Comparison of ENCODE assay signal across 8 cellular contexts in the genomic region with DNA sequence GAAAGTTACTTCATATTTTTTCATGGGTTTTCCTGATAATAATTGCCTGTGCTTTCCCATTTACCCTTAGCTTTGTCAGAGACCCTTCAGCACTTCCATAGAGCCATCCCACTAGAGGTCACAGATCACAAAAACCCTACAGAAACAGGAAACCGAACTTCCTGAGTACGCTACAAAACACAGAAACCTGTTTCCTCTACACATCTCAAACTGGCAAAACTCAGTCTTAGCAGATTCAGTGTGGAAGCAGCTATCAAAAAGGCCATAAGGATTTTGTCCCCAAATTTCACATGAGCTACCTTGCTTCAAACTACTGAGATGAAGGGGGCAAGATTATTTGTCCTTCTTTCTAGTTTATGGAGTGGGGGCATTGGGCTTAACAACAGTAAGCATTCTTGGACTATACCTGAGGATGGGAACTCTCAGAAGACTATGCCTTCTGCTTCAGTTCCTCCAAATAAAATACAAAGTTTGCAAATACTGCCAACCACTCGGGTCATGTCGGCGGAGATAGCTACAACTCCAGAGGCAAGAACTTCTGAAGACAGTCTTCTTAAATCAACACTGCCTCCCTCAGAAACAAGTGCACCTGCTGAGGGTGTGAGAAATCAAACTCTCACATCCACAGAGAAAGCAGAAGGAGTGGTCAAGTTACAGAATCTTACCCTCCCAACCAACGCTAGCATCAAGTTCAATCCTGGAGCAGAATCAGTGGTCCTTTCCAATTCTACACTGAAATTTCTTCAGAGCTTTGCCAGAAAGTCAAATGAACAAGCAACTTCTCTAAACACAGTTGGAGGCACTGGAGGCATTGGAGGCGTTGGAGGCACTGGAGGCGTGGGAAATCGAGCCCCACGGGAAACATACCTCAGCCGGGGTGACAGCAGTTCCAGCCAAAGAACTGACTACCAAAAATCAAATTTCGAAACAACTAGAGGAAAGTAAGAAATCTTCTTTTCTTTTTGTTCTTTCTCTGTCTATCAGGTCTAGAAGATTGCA. TPM values are rescaled to one million over a fixed set of nuclear protein-coding genes. Genes with fewer than 3 reads are reported as not detected.
A peak's percentile ranks its signal among the peaks of the same experiment; 100 is the strongest.
DNase-seq lines count a peak whose midpoint lies in the region; ATAC-seq lines count a peak whose summit lies in the region.

A gene with protein sequence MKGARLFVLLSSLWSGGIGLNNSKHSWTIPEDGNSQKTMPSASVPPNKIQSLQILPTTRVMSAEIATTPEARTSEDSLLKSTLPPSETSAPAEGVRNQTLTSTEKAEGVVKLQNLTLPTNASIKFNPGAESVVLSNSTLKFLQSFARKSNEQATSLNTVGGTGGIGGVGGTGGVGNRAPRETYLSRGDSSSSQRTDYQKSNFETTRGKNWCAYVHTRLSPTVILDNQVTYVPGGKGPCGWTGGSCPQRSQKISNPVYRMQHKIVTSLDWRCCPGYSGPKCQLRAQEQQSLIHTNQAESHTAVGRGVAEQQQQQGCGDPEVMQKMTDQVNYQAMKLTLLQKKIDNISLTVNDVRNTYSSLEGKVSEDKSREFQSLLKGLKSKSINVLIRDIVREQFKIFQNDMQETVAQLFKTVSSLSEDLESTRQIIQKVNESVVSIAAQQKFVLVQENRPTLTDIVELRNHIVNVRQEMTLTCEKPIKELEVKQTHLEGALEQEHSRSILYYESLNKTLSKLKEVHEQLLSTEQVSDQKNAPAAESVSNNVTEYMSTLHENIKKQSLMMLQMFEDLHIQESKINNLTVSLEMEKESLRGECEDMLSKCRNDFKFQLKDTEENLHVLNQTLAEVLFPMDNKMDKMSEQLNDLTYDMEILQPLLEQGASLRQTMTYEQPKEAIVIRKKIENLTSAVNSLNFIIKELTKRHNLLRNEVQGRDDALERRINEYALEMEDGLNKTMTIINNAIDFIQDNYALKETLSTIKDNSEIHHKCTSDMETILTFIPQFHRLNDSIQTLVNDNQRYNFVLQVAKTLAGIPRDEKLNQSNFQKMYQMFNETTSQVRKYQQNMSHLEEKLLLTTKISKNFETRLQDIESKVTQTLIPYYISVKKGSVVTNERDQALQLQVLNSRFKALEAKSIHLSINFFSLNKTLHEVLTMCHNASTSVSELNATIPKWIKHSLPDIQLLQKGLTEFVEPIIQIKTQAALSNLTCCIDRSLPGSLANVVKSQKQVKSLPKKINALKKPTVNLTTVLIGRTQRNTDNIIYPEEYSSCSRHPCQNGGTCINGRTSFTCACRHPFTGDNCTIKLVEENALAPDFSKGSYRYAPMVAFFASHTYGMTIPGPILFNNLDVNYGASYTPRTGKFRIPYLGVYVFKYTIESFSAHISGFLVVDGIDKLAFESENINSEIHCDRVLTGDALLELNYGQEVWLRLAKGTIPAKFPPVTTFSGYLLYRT (plus strand): TSS at position 201 of the 999 bp plus-strand sequence. CDS start 118 bp downstream, at position 319.

- ATAC-seq in HG03108 (IDR thresholded peaks at IDR 0.05; ENCODE audit: unreplicated experiment): peak; percentile 49
- no peak for ATAC-seq in central memory CD8-positive, alpha-beta T cell (replicated peaks; ENCODE audit: extremely low read depth, poor library complexity, severe bottlenecking)

- peak within 1 kb of the TSS; percentile 65 for H3K4me3 Mint-ChIP-seq in activated naive CD4-positive, alpha-beta T cell treated with anti-CD3 and anti-CD28 coated beads, Interleukin-2, amount 50 U/mL, for 24 hours
- peak within 1 kb of the TSS; percentile 51 for H3K4me3 Mint-ChIP-seq in central memory CD8-positive, alpha-beta T cell

- H3K27ac Mint-ChIP-seq in activated naive CD4-positive, alpha-beta T cell treated with anti-CD3 and anti-CD28 coated beads, Interleukin-2, amount 50 U/mL, for 24 hours: peak within 1 kb of the TSS; percentile 30
- peak within 1 kb of the TSS; percentile 25 for H3K27ac Mint-ChIP-seq in central memory CD8-positive, alpha-beta T cell (ENCODE audit: low read depth)

- no peaks in the 10 kb centered on the region for H3K27me3 Mint-ChIP-seq in activated naive CD4-positive, alpha-beta T cell treated with anti-CD3 and anti-CD28 coated beads, Interleukin-2, amount 50 U/mL, for 24 hours
- H3K27me3 Mint-ChIP-seq in central memory CD8-positive, alpha-beta T cell: peaks cover 21% of the 10 kb centered on the region

- H3K36me3 Mint-ChIP-seq in activated naive CD4-positive, alpha-beta T cell treated with anti-CD3 and anti-CD28 coated beads, Interleukin-2, amount 50 U/mL, for 24 hours: no peaks in the 10 kb centered on the region
- no peaks in the 10 kb centered on the region for H3K36me3 Mint-ChIP-seq in central memory CD8-positive, alpha-beta T cell (ENCODE audit: insufficient read depth)

- H3K4me1 Mint-ChIP-seq in activated naive CD4-positive, alpha-beta T cell treated with anti-CD3 and anti-CD28 coated beads, Interleukin-2, amount 50 U/mL, for 24 hours: peaks cover 26% of the 10 kb centered on the region
- H3K4me1 Mint-ChIP-seq in central memory CD8-positive, alpha-beta T cell: peaks cover 12% of the 10 kb centered on the region

- no peaks in the 10 kb centered on the region for H3K9me3 Mint-ChIP-seq in activated naive CD4-positive, alpha-beta T cell treated with anti-CD3 and anti-CD28 coated beads, Interleukin-2, amount 50 U/mL, for 24 hours
- H3K9me3 Mint-ChIP-seq in central memory CD8-positive, alpha-beta T cell: no peaks in the 10 kb centered on the region

- DNase-seq in activated naive CD4-positive, alpha-beta T cell (lab: John Stamatoyannopoulos, UW): no peak
- DNase-seq in central memory CD8-positive, alpha-beta T cell (ENCODE audit: low spot score in 2 of 2): no peak
- DNase-seq in ureter (ENCODE audit: low spot score): no peak
- no peak for DNase-seq in NCI-H1417 treated with DMSO at 0.1 percent for 48 hours (lab: John Stamatoyannopoulos, UW)
- no peak for DNase-seq in islet precursor cell
- no peak for DNase-seq in DMS153 treated with DMSO at 0.1 percent for 48 hours (lab: John Stamatoyannopoulos, UW; ENCODE audit: unreplicated experiment)

RNA-seq across cellular contexts. Expression of the gene that starts here (rescaled TPM):
- 32.3 TPM for total RNA-seq in ureter
